ENCODE assay signal across 8 cellular contexts in the genomic region with DNA sequence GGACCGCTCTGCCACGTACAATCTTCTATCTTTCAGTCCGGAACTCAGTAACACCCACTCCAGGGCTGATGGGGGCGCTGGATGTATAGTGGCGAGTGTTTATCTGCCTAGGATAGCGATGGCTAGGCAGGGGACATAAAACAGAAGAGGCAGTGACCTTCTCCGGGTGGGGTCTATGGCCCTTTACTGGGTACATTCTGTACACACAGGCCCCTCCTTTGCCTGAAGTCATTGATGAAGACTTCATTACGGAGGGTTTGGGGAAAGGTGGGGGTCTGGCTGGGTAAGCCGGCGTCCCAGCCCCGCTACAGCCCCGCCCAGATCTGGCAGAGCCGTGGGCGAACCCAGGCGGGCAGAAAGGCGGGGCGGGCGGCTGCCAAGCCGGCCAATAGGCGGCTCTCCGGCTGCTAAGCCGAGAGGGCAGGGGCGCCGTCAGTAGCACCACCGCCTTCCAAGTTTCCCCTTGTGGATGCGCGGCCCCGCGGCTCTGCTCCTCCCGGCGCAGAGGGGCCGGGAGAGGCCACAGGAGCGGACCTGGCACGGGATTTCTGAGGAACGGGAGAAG. TPM values are rescaled to one million over a fixed set of nuclear protein-coding genes. Genes with fewer than 3 reads are reported as not detected.
DNase-seq lines count a peak whose midpoint lies in the region; ATAC-seq and TF ChIP-seq lines count a peak whose summit lies in the region.

A gene with protein sequence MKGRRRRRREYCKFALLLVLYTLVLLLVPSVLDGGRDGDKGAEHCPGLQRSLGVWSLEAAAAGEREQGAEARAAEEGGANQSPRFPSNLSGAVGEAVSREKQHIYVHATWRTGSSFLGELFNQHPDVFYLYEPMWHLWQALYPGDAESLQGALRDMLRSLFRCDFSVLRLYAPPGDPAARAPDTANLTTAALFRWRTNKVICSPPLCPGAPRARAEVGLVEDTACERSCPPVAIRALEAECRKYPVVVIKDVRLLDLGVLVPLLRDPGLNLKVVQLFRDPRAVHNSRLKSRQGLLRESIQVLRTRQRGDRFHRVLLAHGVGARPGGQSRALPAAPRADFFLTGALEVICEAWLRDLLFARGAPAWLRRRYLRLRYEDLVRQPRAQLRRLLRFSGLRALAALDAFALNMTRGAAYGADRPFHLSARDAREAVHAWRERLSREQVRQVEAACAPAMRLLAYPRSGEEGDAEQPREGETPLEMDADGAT (plus strand): TSS at position 435 of the 565 bp plus-strand sequence. CDS start 167 bp downstream, outside the sequence.

- in situ Hi-C loops in IMR-90 (cut with MboI; ENCODE audit: low sequenced_read_pairs), result no loop called here

- TF ChIP-seq CTCF in Caco-2 (IDR thresholded peaks at IDR 0.05; ENCODE audit: insufficient read depth in 1 of 2, low read depth in 1 of 2, low read length in 1 of 2, severe bottlenecking in 1 of 2, unreplicated experiment in 1 of 2) (peak in 1 of 2 experiments; percentile 30), IMR-90 (conservative IDR thresholded peaks at IDR 0.05; ENCODE audit: low read depth, low read length) (peak; percentile 39), Peyer's patch (IDR thresholded peaks at IDR 0.05) (peak in 1 of 6 experiments; percentile 7), fibroblast of pulmonary artery (IDR thresholded peaks at IDR 0.05; ENCODE audit: low read length, missing control alignments) (peak; percentile 35), tibial nerve (IDR thresholded peaks at IDR 0.05) (peak in 4 of 5 experiments; percentile 5 to 20 (median 12))

- dilution Hi-C loops in IMR-90 (cut with HindIII; ENCODE audit: low sequenced_read_pairs, unreplicated experiment), result no loop called here

- H2AK9ac ChIP-seq in IMR-90 (replicated peaks; ENCODE audit: low read depth, low read length, poor library complexity), result peak within 1 kb of the TSS; percentile 69

- H3K4ac ChIP-seq in IMR-90 (ENCODE audit: low read depth, low read length), result peak within 1 kb of the TSS; percentile 77

- H3K4me3 Mint-ChIP-seq in Caco-2 (ENCODE audit: unreplicated experiment), result peak within 1 kb of the TSS; percentile 79
- H3K4me3 Mint-ChIP-seq in natural killer cell treated with Interleukin-12 subunit alpha and Interleukin-12 subunit beta and Interleukin-15 and Interleukin-18, amount 100 ng/mL, for 72 hours, result peak within 1 kb of the TSS; percentile 63

- peaks cover 12% of the 10 kb centered on the region for H3K36me3 Mint-ChIP-seq in Caco-2 (ENCODE audit: insufficient read depth, unreplicated experiment)
- no peaks in the 10 kb centered on the region for H3K36me3 Mint-ChIP-seq in natural killer cell treated with Interleukin-12 subunit alpha and Interleukin-12 subunit beta and Interleukin-15 and Interleukin-18, amount 100 ng/mL, for 72 hours

- BruUV-seq in Caco-2 (replicated peaks; lab: Mats Ljungman, UMichigan) (no TSS peak), IMR-90 (replicated peaks; lab: Mats Ljungman, UMichigan) (no TSS peak)

- peak within 1 kb of the TSS; percentile 85 for H3K4me2 ChIP-seq in IMR-90 (ENCODE audit: low read depth, low read length)

- no peaks in the 10 kb centered on the region for H3K27me3 Mint-ChIP-seq in Caco-2 (ENCODE audit: insufficient read depth, unreplicated experiment)
- H3K27me3 Mint-ChIP-seq in natural killer cell treated with Interleukin-12 subunit alpha and Interleukin-12 subunit beta and Interleukin-15 and Interleukin-18, amount 100 ng/mL, for 72 hours, result peaks cover 0 to 6% of the 10 kb centered on the region in 2 donors

- H3K27me3 ChIP-seq in Caco-2 (replicated peaks; ENCODE audit: control insufficient read depth, insufficient read depth, low read length) (no peaks in the 10 kb centered on the region), IMR-90 (ENCODE audit: control insufficient read depth, insufficient read depth, low read length) (no peaks in the 10 kb centered on the region), Peyer's patch (no peaks in the 10 kb centered on the region), tibial nerve (no peaks in the 10 kb centered on the region)

- peak in 1 of 2 donors; percentile 57 for TF ChIP-seq EP300 in tibial nerve (IDR thresholded peaks at IDR 0.05)

- peak; percentile 31 for ATAC-seq in GM21447 (IDR thresholded peaks at IDR 0.05; ENCODE audit: unreplicated experiment)
- peak; percentile 87 for ATAC-seq in IMR-90 (ENCODE audit: low read depth)
- ATAC-seq in natural killer cell treated with Interleukin-12 subunit alpha and Interleukin-12 subunit beta and Interleukin-15 and Interleukin-18, amount 100 ng/mL, for 72 hours, result peak; percentile 79 to 85

- peak within 1 kb of the TSS; percentile 74; the same call in 1 of the 3 replicates for H2BK15ac ChIP-seq in IMR-90 (ENCODE audit: low read depth, low read length)

- no peaks in the 10 kb centered on the region for H3K36me3 ChIP-seq in Caco-2 (ENCODE audit: control insufficient read depth, insufficient read depth, low read length)
- no peaks in the 10 kb centered on the region for H3K36me3 ChIP-seq in IMR-90 (ENCODE audit: control insufficient read depth, insufficient read depth, low read length)
- H3K36me3 ChIP-seq in Peyer's patch, result no peaks in the 10 kb centered on the region
- no peaks in the 10 kb centered on the region for H3K36me3 ChIP-seq in tibial nerve

- no peak within 1 kb of the TSS for H4K5ac ChIP-seq in IMR-90 (ENCODE audit: low read depth, low read length)

- intact Hi-C loops in Caco-2 (cut with micrococcal nuclease; ENCODE audit: unreplicated experiment) (loop anchor here (1.0 kb wide), 1 partner anchor 69 kb away; no protein-coding TSS in a partner anchor), IMR-90 (cut with micrococcal nuclease) (loop anchor here (1.0 to 5.0 kb wide), 2 partner anchors 69 to 109 kb away; no protein-coding TSS in a partner anchor)

- H3K9me3 Mint-ChIP-seq in Caco-2 (ENCODE audit: unreplicated experiment), result no peaks in the 10 kb centered on the region
- H3K9me3 Mint-ChIP-seq in natural killer cell treated with Interleukin-12 subunit alpha and Interleukin-12 subunit beta and Interleukin-15 and Interleukin-18, amount 100 ng/mL, for 72 hours, result no peaks in the 10 kb centered on the region

- H3K9me1 ChIP-seq in IMR-90 (ENCODE audit: insufficient read depth, low read length), result no peaks in the 10 kb centered on the region

- H2BK20ac ChIP-seq in IMR-90 (ENCODE audit: low read depth, low read length), result peak within 1 kb of the TSS; percentile 52; the same call in 1 of the 2 replicates

- H4K20me1 ChIP-seq in IMR-90 (ENCODE audit: insufficient read depth, low read length), result no peaks in the 10 kb centered on the region

- WGBS in IMR-90 (ENCODE audit: extremely low coverage in 2 of 2, insufficient read length in 1 of 2), 2 experiments, result 50% methylated on average over 1 of the region's 35 CpGs; no CpG with 5 or more reads in 1 of the 2 experiments
- WGBS in tibial nerve, 2 donors, result 12 to 38% methylated on average over 7 to 34 of the region's 35 CpGs

- peaks cover 3 to 27% of the 10 kb centered on the region in 2 experiments; a peak in 2 of 4 replicates for H3K79me1 ChIP-seq in IMR-90 (ENCODE audit: low read depth in 1 of 2, low read length in 2 of 2)

- no peak within 1 kb of the TSS for H2AK5ac ChIP-seq in IMR-90 (ENCODE audit: low read depth, low read length)

- H3K4me1 Mint-ChIP-seq in Caco-2 (ENCODE audit: low read depth, unreplicated experiment), result peaks cover 7% of the 10 kb centered on the region
- H3K4me1 Mint-ChIP-seq in natural killer cell treated with Interleukin-12 subunit alpha and Interleukin-12 subunit beta and Interleukin-15 and Interleukin-18, amount 100 ng/mL, for 72 hours (ENCODE audit: low read depth in 2 of 2), result peaks cover 19 to 23% of the 10 kb centered on the region in 2 donors

- no peaks in the 10 kb centered on the region; the same call in 1 of the 2 replicates for H3K4me1 ChIP-seq in Caco-2
- peaks cover 2% of the 10 kb centered on the region; the same call in 1 of the 2 replicates for H3K4me1 ChIP-seq in IMR-90 (ENCODE audit: control insufficient read depth, insufficient read depth, low read length)
- peaks cover 0 to 8% (median 0%) of the 10 kb centered on the region in 4 donors for H3K4me1 ChIP-seq in Peyer's patch
- peaks cover 0 to 17% (median 0%) of the 10 kb centered on the region in 4 donors for H3K4me1 ChIP-seq in tibial nerve

- H3K27ac Mint-ChIP-seq in Caco-2 (ENCODE audit: unreplicated experiment), result peak within 1 kb of the TSS; percentile 57
- peak within 1 kb of the TSS; percentile 8 to 62 for H3K27ac Mint-ChIP-seq in natural killer cell treated with Interleukin-12 subunit alpha and Interleukin-12 subunit beta and Interleukin-15 and Interleukin-18, amount 100 ng/mL, for 72 hours

- no peak within 1 kb of the TSS; the same call in 1 of the 2 replicates for H4K91ac ChIP-seq in IMR-90 (ENCODE audit: insufficient read depth, low read depth, low read length)

- peak within 1 kb of the TSS; percentile 76 for H2BK120ac ChIP-seq in IMR-90 (ENCODE audit: low read depth, low read length)

- peak within 1 kb of the TSS; percentile 72; the same call in 1 of the 2 replicates for H3K23ac ChIP-seq in IMR-90 (ENCODE audit: low read depth, low read length)

- peak; percentile 41 for TF ChIP-seq RAD21 in IMR-90 (IDR thresholded peaks at IDR 0.05; ENCODE audit: low read length)

- POLR2A ChIA-PET in Caco-2 (lab: Charles Lee) (no interaction called here), IMR-90 (lab: Charles Lee; ENCODE audit: unreplicated experiment) (no interaction called here)

- DNase-seq in Caco-2, result peak; percentile 60 to 72
- peak; percentile 52 for DNase-seq in IMR-90
- peak; percentile 61 to 82 (median 63) for DNase-seq in Peyer's patch
- DNase-seq in activated effector memory CD4-positive, alpha-beta T cell treated with anti-CD3 and anti-CD28 coated beads, Interleukin-2, amount 50 U/mL, for 16 hours, result peak; percentile 88
- DNase-seq in fibroblast of pulmonary artery (ENCODE audit: low read depth), result peak; percentile 61
- DNase-seq in natural killer cell treated with Interleukin-12 subunit alpha and Interleukin-12 subunit beta and Interleukin-15 and Interleukin-18, amount 100 ng/mL, for 72 hours (ENCODE audit: low spot score), result peak; percentile 72
- peak; percentile 29 to 44 for DNase-seq in tibial nerve (ENCODE audit: low spot score in 2 of 2)

- H3K27ac ChIP-seq in IMR-90 (ENCODE audit: insufficient read depth, low read length) (peak within 1 kb of the TSS; percentile 23), Peyer's patch (peak within 1 kb of the TSS; percentile 26 to 74 (median 56)), tibial nerve (peak within 1 kb of the TSS; percentile 4 to 80 (median 58))

- H3K18ac ChIP-seq in IMR-90 (ENCODE audit: low read depth, low read length), result no peak within 1 kb of the TSS

- H3K9me3 ChIP-seq in Caco-2 (no peaks in the 10 kb centered on the region), IMR-90 (ENCODE audit: control insufficient read depth, insufficient read depth, low read length) (no peaks in the 10 kb centered on the region), Peyer's patch (no peaks in the 10 kb centered on the region), tibial nerve (no peaks in the 10 kb centered on the region)

- no peak within 1 kb of the TSS for H3K56ac ChIP-seq in IMR-90 (ENCODE audit: extremely low read depth, insufficient read depth, low read length)

- 0 out of 2 replicates have a peak within 1 kb of the TSS, but pooled peaks have one; percentile 59 for H3K14ac ChIP-seq in IMR-90 (replicated peaks; ENCODE audit: low read depth, low read length)

- TF ChIP-seq POLR2A in IMR-90 (IDR thresholded peaks at IDR 0.05; ENCODE audit: low read depth, low read length), result peak; percentile 44; the same call in 1 of the 2 replicates
- TF ChIP-seq POLR2A in Peyer's patch (IDR thresholded peaks at IDR 0.05), result no peak
- peak in 1 of 2 donors; percentile 47 for TF ChIP-seq POLR2A in tibial nerve (IDR thresholded peaks at IDR 0.05)

- peak within 1 kb of the TSS in 1 of 2 experiments; percentile 88; a peak in 1 of 4 replicates for H4K8ac ChIP-seq in IMR-90 (ENCODE audit: low read depth in 2 of 2, low read length in 2 of 2)

- peak within 1 kb of the TSS; percentile 94 for H2AFZ ChIP-seq in IMR-90 (replicated peaks; ENCODE audit: low read length, poor library complexity)

- CTCF ChIA-PET in Caco-2 (lab: Charles Lee) (no interaction called here), IMR-90 (lab: Yijun Ruan, JAX) (interaction anchor here (1.7 kb wide), 1 partner anchor 76 kb away, joined by 5 read pairs; no protein-coding TSS in a partner anchor)

- peak within 1 kb of the TSS; percentile 71 for H3K4me3 ChIP-seq in Caco-2 (ENCODE audit: low read depth, low read length)
- peak within 1 kb of the TSS; percentile 55 for H3K4me3 ChIP-seq in IMR-90 (ENCODE audit: insufficient read depth, low read depth, low read length)
- peak within 1 kb of the TSS; percentile 48 to 65 (median 58) for H3K4me3 ChIP-seq in Peyer's patch
- peak within 1 kb of the TSS; percentile 58 for H3K4me3 ChIP-seq in fibroblast of pulmonary artery (replicated peaks; ENCODE audit: low read depth, low read length)
- H3K4me3 ChIP-seq in tibial nerve, result peak within 1 kb of the TSS; percentile 39 to 72 (median 62)

- H3K9ac ChIP-seq in IMR-90 (ENCODE audit: low read depth, low read length), result peak within 1 kb of the TSS; percentile 31; the same call in 1 of the 2 replicates

- no peak within 1 kb of the TSS for H2BK5ac ChIP-seq in IMR-90 (ENCODE audit: low read depth, low read length, poor library complexity, severe bottlenecking)

RNA-seq across cellular contexts. Expression of the gene that starts here (rescaled TPM):
- total RNA-seq in Caco-2 (2022) (1.5 and 2.4 TPM in 2 replicates), IMR-90 (2012; rRNA removed) (2.9 and 3.3 TPM in 2 replicates), Peyer's patch (10 to 100 TPM in 1 of 4 donors, 1 to 10 TPM in 3; 1.7 to 10.7 (median 4.2) TPM), tibial nerve (100 to 1,000 TPM in 1 of 4 donors, 10 to 100 TPM in 3; 35.6 to 106 (median 72.9) TPM)
- 4.8 and 5.5 TPM in 2 replicates for polyA plus RNA-seq in IMR-90 (2012; rRNA removed)
- 6.2 and 11.9 TPM in 2 replicates for polyA plus RNA-seq in IMR-90 (2012; cell fraction: cytosol; rRNA removed)
- 1.9 and 6.5 TPM in 2 replicates for polyA plus RNA-seq in IMR-90 (2012; cell fraction: nucleus; rRNA removed; ENCODE audit: low replicate concordance)
- 1 to 10 TPM; 2.0 to 2.9 TPM for total RNA-seq in natural killer cell treated with Interleukin-12 subunit alpha and Interleukin-12 subunit beta and Interleukin-15 and Interleukin-18, amount 100 ng/mL, for 72 hours

Comparison
In these comparisons a context has a peak if more than half of its experiments do, and no peak if none do; other contexts are left out.
1. Peak in every context shown above with its lines: DNase-seq, ATAC-seq, H3K4me3 ChIP-seq and H3K27ac ChIP-seq.
2. DNase-seq: peak in every context shown above with its lines; median percentile 88 in activated effector memory CD4-positive, alpha-beta T cell treated with anti-CD3 and anti-CD28 coated beads, Interleukin-2, amount 50 U/mL, for 16 hours; 72 in natural killer cell treated with Interleukin-12 subunit alpha and Interleukin-12 subunit beta and Interleukin-15 and Interleukin-18, amount 100 ng/mL, for 72 hours; 66 in Caco-2; 63 in Peyer's patch; 61 in fibroblast of pulmonary artery; 52 in IMR-90; 36 in tibial nerve.
3. ATAC-seq: peak in every context shown above with its lines; median percentile 87 in IMR-90; 82 in natural killer cell treated with Interleukin-12 subunit alpha and Interleukin-12 subunit beta and Interleukin-15 and Interleukin-18, amount 100 ng/mL, for 72 hours; 31 in GM21447.